19 cellular contexts compared by ENCODE assay signal in the genomic region with DNA sequence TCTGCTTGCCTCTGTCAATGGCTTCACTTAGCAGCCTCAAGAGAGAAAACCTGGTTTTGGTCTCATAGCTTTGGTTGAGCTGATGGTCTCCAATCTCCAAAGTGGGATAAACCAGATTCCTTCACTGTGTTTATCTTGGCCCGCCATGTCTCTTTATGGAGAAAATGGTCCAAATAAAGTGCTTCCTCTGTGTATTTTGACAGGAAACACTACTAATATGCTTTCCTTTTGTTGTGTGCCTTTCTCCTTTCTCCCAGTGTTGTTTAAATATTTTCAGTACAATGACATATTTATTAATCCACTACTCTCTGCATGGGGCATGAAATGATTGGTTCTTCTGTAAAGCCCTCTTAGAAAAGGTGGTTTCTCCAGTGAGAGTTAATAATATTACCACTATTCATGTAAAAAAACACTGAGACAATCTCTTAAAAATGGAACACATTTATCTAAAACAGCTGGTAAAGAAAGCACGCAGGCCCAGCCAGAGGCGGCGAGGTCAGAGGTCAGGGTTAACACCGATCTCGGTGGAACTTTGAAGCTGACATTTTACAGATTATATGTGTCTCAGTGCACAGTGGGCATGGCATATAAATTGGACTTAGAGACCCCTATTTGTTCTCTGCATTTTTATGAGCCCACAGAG. TPM values are rescaled to one million over a fixed set of nuclear protein-coding genes. Genes with fewer than 3 reads are reported as not detected.
DNase-seq lines count a peak whose midpoint lies in the region; ATAC-seq and TF ChIP-seq lines count a peak whose summit lies in the region.
"Had no signal": no experiment of that assay in that cellular context is flagged by ENCODE, and none has a peak within 500 bp of the region (broad histone marks: within the 10 kb centered on the region; RNA-seq: fewer than 3 reads in every experiment).

No MANE protein-coding gene starts in this region.

- peaks cover 43 to 61% of the 10 kb centered on the region in 2 donors for H3K27me3 Mint-ChIP-seq in effector memory CD8-positive, alpha-beta T cell

- in situ Hi-C loops in astrocyte of the spinal cord (cut with HindIII; ENCODE audit: low sequenced_read_pairs), result no loop called here

- TF ChIP-seq CTCF in astrocyte of the spinal cord (IDR thresholded peaks at IDR 0.05; ENCODE audit: low read depth, low read length) (no peak), psoas muscle (IDR thresholded peaks at IDR 0.05) (no peak)

- no peak overlapping the region for H3K4me3 Mint-ChIP-seq in effector memory CD8-positive, alpha-beta T cell
- H3K4me3 Mint-ChIP-seq: CD4-positive, alpha-beta T cell had no signal

- no peaks in the 10 kb centered on the region for H3K4me1 Mint-ChIP-seq in effector memory CD8-positive, alpha-beta T cell (ENCODE audit: low read depth in 2 of 2)

- H3K36me3 ChIP-seq in psoas muscle (ENCODE audit: insufficient read depth in 1 of 2, low read depth in 1 of 2), result no peaks in the 10 kb centered on the region
- H3K36me3 ChIP-seq: MG63 had no signal

- no peaks in the 10 kb centered on the region for H3K9me3 ChIP-seq in psoas muscle
- H3K9me3 ChIP-seq: A549, MG63 had no signal

- H3K4me1 ChIP-seq in psoas muscle, result peaks cover 56% of the 10 kb centered on the region

- peak overlapping the region; percentile 82 for H3K27ac ChIP-seq in psoas muscle
- H3K27ac ChIP-seq: A549, PC-9 had no signal

- intact Hi-C loops in psoas muscle (cut with DNase I), result loop anchor here (2.0 to 10.0 kb wide), 3 partner anchors 232 to 632 kb away; a partner anchor contains a TSS

- DNase-seq in EH (ENCODE audit: low read depth), result peak; percentile 27
- peak; percentile 20 for DNase-seq in astrocyte of the spinal cord (ENCODE audit: low read depth, low spot score)
- peak; percentile 46 to 48 for DNase-seq in lung microvascular endothelial cell (ENCODE audit: low read depth in 2 of 2)
- no peak for DNase-seq in psoas muscle
- no peak for DNase-seq in effector memory CD8-positive, alpha-beta T cell
- no peak for DNase-seq in HuH-7.5 (ENCODE audit: low spot score)
- no peak for DNase-seq in activated T-cell treated with anti-CD3 and anti-CD28 coated beads, Interleukin-2, amount 50 U/mL, for 1 hour
- no peak for DNase-seq in NOMO-1 treated with DMSO at 0.1 percent for 48 hours (lab: John Stamatoyannopoulos, UW; ENCODE audit: unreplicated experiment)
- DNase-seq: CD4-positive, alpha-beta T cell; GF-D8; Kasumi-1; MG63; NCI-H1048; NCI-H1930; NCI-H226; PC-9 had no signal

- H3K4me3 ChIP-seq in astrocyte of the spinal cord (ENCODE audit: low read depth, low read length), result no peak overlapping the region
- H3K4me3 ChIP-seq in psoas muscle, result no peak overlapping the region
- H3K4me3 ChIP-seq: A549, GM12878, MG63, PC-9 had no signal

- no peaks in the 10 kb centered on the region for H3K36me3 Mint-ChIP-seq in effector memory CD8-positive, alpha-beta T cell (ENCODE audit: insufficient read depth)

- no peaks in the 10 kb centered on the region for H3K9me3 Mint-ChIP-seq in effector memory CD8-positive, alpha-beta T cell
- H3K9me3 Mint-ChIP-seq: CD4-positive, alpha-beta T cell had no signal

- no peak overlapping the region for H3K27ac Mint-ChIP-seq in effector memory CD8-positive, alpha-beta T cell
- H3K27ac Mint-ChIP-seq: CD4-positive, alpha-beta T cell had no signal

- WGBS in psoas muscle, 3 donors, result 55 to 68% (median 62%) methylated on average over 6 of the region's 6 CpGs

- no peak for ATAC-seq in psoas muscle
- no peak for ATAC-seq in effector memory CD8-positive, alpha-beta T cell (replicated peaks)
- ATAC-seq: A549, GM12878 had no signal

- no peaks in the 10 kb centered on the region for H3K27me3 ChIP-seq in psoas muscle (ENCODE audit: insufficient read depth in 3 of 3, low read length in 2 of 3)
- H3K27me3 ChIP-seq: MG63 had no signal

RNA-seq across cellular contexts. Expression of a gene that starts 24.2 kb away (rescaled TPM):
- total RNA-seq in lung microvascular endothelial cell, result 0.20 and 0.22 TPM in 2 replicates
- 1 to 10 TPM in 2 of 4 donors, under 1 TPM in 2; 0.80 to 2.0 (median 1.0) TPM for total RNA-seq in psoas muscle
- under 1 TPM; 0.30 to 0.33 (median 0.31) TPM for polyA plus RNA-seq in psoas muscle
- total RNA-seq: Daoy had no signal
- polyA plus RNA-seq: GM12878 had no signal

Comparison
In these comparisons a context has a peak if more than half of its experiments do, and no peak if none do; other contexts are left out.
1. DNase-seq: peak in EH (single experiment), astrocyte of the spinal cord (single experiment) and lung microvascular endothelial cell (2 of 2); none in psoas muscle (0 of 2), effector memory CD8-positive, alpha-beta T cell (0 of 3), HuH-7.5 (single experiment), activated T-cell treated with anti-CD3 and anti-CD28 coated beads, Interleukin-2, amount 50 U/mL, for 1 hour (single experiment) and NOMO-1 treated with DMSO at 0.1 percent for 48 hours (single experiment).